In genomic region chr2:109222825-109223471, GRCh38 we compare ENCODE assay signal across 18 cellular contexts.
DNase-seq lines count a peak whose midpoint lies in the region; ATAC-seq and TF ChIP-seq lines count a peak whose summit lies in the region.
"Had no signal": no experiment of that assay in that cellular context is flagged by ENCODE, and none has a peak within 500 bp of the region (broad histone marks: within the 10 kb centered on the region; RNA-seq: fewer than 3 reads in every experiment).

No MANE protein-coding gene starts in this region.

- H3K27me3 Mint-ChIP-seq in GM23338 (ENCODE audit: insufficient read depth, low read depth, poor library complexity): peaks cover 5% of the 10 kb centered on the region
- H3K27me3 Mint-ChIP-seq in activated T-cell treated with anti-CD3 and anti-CD28 coated beads, Interleukin-2, amount 50 U/mL, for 24 hours: peaks cover 18% of the 10 kb centered on the region

- in situ Hi-C loops in astrocyte of the spinal cord (cut with HindIII; ENCODE audit: low sequenced_read_pairs): no loop called here

- H3K27me3 ChIP-seq in GM23338 (ENCODE audit: insufficient read depth) (no peaks in the 10 kb centered on the region), sigmoid colon (no peaks in the 10 kb centered on the region)
- H3K27me3 ChIP-seq: vagina had no signal

- H3F3A ChIP-seq in GM23338 (replicated peaks; ENCODE audit: low read depth): no peaks in the 10 kb centered on the region

- H3K79me2 ChIP-seq in GM23338 (replicated peaks; ENCODE audit: insufficient read depth): no peaks in the 10 kb centered on the region

- H3K9me3 ChIP-seq in sigmoid colon: no peaks in the 10 kb centered on the region
- H3K9me3 ChIP-seq: HAP-1, mucosa of descending colon, vagina had no signal

- H3K36me3 ChIP-seq in GM23338 (ENCODE audit: insufficient read depth) (no peaks in the 10 kb centered on the region), sigmoid colon (no peaks in the 10 kb centered on the region)
- H3K36me3 ChIP-seq: HAP-1, vagina had no signal

- 83 to 89% methylated on average over 16 of the region's 16 CpGs for WGBS in sigmoid colon, 2 donors

- H3K9me3 Mint-ChIP-seq in GM23338: no peaks in the 10 kb centered on the region
- H3K9me3 Mint-ChIP-seq in activated T-cell treated with anti-CD3 and anti-CD28 coated beads, Interleukin-2, amount 50 U/mL, for 24 hours: no peaks in the 10 kb centered on the region
- H3K9me3 Mint-ChIP-seq: activated naive CD8-positive, alpha-beta T cell treated with anti-CD3 and anti-CD28 coated beads, Interleukin-2, amount 10 ng/mL, durations not matched to agents 7 days and 5 days; activated T-cell treated with anti-CD3 and anti-CD28 coated beads, Interleukin-2, amount 50 U/mL, for 72 hours; dendritic cell treated with granulocyte-macrophage colony-stimulating factor and Interleukin-4, amounts not matched to agents 40 ng/mL and 50 ng/mL, for 4 days had no signal

- intact Hi-C loops in sigmoid colon (cut with DNase I): no loop called here

- H3K27ac Mint-ChIP-seq in GM23338: no peak overlapping the region
- no peak overlapping the region for H3K27ac Mint-ChIP-seq in activated T-cell treated with anti-CD3 and anti-CD28 coated beads, Interleukin-2, amount 50 U/mL, for 24 hours
- H3K27ac Mint-ChIP-seq: activated naive CD8-positive, alpha-beta T cell treated with anti-CD3 and anti-CD28 coated beads, Interleukin-2, amount 10 ng/mL, durations not matched to agents 7 days and 5 days; activated T-cell treated with anti-CD3 and anti-CD28 coated beads, Interleukin-2, amount 50 U/mL, for 72 hours; dendritic cell treated with granulocyte-macrophage colony-stimulating factor and Interleukin-4, amounts not matched to agents 40 ng/mL and 50 ng/mL, for 4 days had no signal

- TF ChIP-seq EP300 in sigmoid colon (IDR thresholded peaks at IDR 0.05): no peak

- peak overlapping the region; percentile 78; the same call in 1 of the 2 replicates for H2AFZ ChIP-seq in GM23338

- no peaks in the 10 kb centered on the region for H3K9me2 ChIP-seq in GM23338 (ENCODE audit: insufficient read depth)

- H3K36me3 Mint-ChIP-seq in GM23338 (ENCODE audit: low read depth): no peaks in the 10 kb centered on the region
- H3K36me3 Mint-ChIP-seq in activated T-cell treated with anti-CD3 and anti-CD28 coated beads, Interleukin-2, amount 50 U/mL, for 24 hours (ENCODE audit: low read depth): no peaks in the 10 kb centered on the region
- H3K36me3 Mint-ChIP-seq: activated naive CD8-positive, alpha-beta T cell treated with anti-CD3 and anti-CD28 coated beads, Interleukin-2, amount 10 ng/mL, durations not matched to agents 7 days and 5 days had no signal

- DNase-seq in GM23338 (ENCODE audit: low spot score) (peak; percentile 49), astrocyte of the spinal cord (ENCODE audit: low read depth, low spot score) (no peak), iPS-NIHi7 (ENCODE audit: extremely low spot score) (peak; percentile 68), sigmoid colon (no peak), NCI-H2171 (lab: John Stamatoyannopoulos, UW) (no peak)
- no peak for DNase-seq in activated T-cell treated with anti-CD3 and anti-CD28 coated beads, Interleukin-2, amount 50 U/mL, for 24 hours
- DNase-seq: activated naive CD8-positive, alpha-beta T cell treated with anti-CD3 and anti-CD28 coated beads, Interleukin-2, amount 10 ng/mL, durations not matched to agents 7 days and 5 days; activated T-cell treated with anti-CD3 and anti-CD28 coated beads, Interleukin-2, amount 50 U/mL, for 72 hours; COR-L47; foreskin melanocyte; KG1; mucosa of descending colon; RPMI8226 had no signal

- peaks cover 2% of the 10 kb centered on the region; the same call in 2 of the 3 replicates for H3K4me1 Mint-ChIP-seq in GM23338
- H3K4me1 Mint-ChIP-seq in activated T-cell treated with anti-CD3 and anti-CD28 coated beads, Interleukin-2, amount 50 U/mL, for 24 hours (ENCODE audit: low read depth): peaks cover 12% of the 10 kb centered on the region

- no peak overlapping the region for H3K4me3 ChIP-seq in GM23338
- H3K4me3 ChIP-seq in astrocyte of the spinal cord (ENCODE audit: low read depth, low read length): no peak overlapping the region
- no peak overlapping the region for H3K4me3 ChIP-seq in sigmoid colon
- H3K4me3 ChIP-seq: HAP-1, mucosa of descending colon, vagina had no signal

- no peak for TF ChIP-seq POLR2A in sigmoid colon (IDR thresholded peaks at IDR 0.05)

- TF ChIP-seq CTCF in 22Rv1 (IDR thresholded peaks at IDR 0.05) (0 out of 2 replicates have a peak, but pooled peaks have one; percentile 11), GM23338 (conservative IDR thresholded peaks at IDR 0.05; ENCODE audit: low read depth in 2 of 2) (peak; percentile 36 to 57), astrocyte of the spinal cord (IDR thresholded peaks at IDR 0.05; ENCODE audit: low read depth, low read length) (peak; percentile 18), sigmoid colon (IDR thresholded peaks at IDR 0.05) (no peak)

- ATAC-seq in GM23338 (peak; percentile 98), GM21529 (IDR thresholded peaks at IDR 0.05; ENCODE audit: unreplicated experiment) (no peak)
- ATAC-seq: activated T-cell treated with anti-CD3 and anti-CD28 coated beads, Interleukin-2, amount 50 U/mL, for 72 hours; mucosa of descending colon had no signal

- H4K20me1 ChIP-seq in GM23338 (replicated peaks; ENCODE audit: insufficient read depth): no peaks in the 10 kb centered on the region

- H3K4me1 ChIP-seq in GM23338 (ENCODE audit: insufficient read depth) (no peaks in the 10 kb centered on the region), sigmoid colon (peaks cover 0 to 9% (median 0%) of the 10 kb centered on the region in 4 donors)
- H3K4me1 ChIP-seq: HAP-1 had no signal

- no peak overlapping the region for H3K4me3 Mint-ChIP-seq in GM23338
- no peak overlapping the region for H3K4me3 Mint-ChIP-seq in activated T-cell treated with anti-CD3 and anti-CD28 coated beads, Interleukin-2, amount 50 U/mL, for 24 hours
- H3K4me3 Mint-ChIP-seq: activated naive CD8-positive, alpha-beta T cell treated with anti-CD3 and anti-CD28 coated beads, Interleukin-2, amount 10 ng/mL, durations not matched to agents 7 days and 5 days; activated T-cell treated with anti-CD3 and anti-CD28 coated beads, Interleukin-2, amount 50 U/mL, for 72 hours; dendritic cell treated with granulocyte-macrophage colony-stimulating factor and Interleukin-4, amounts not matched to agents 40 ng/mL and 50 ng/mL, for 4 days had no signal

- no peak overlapping the region for H3K4me2 ChIP-seq in GM23338

- no peak overlapping the region for H3K27ac ChIP-seq in 22Rv1
- H3K27ac ChIP-seq in GM23338 (ENCODE audit: low read depth): no peak overlapping the region
- H3K27ac ChIP-seq in sigmoid colon: no peak overlapping the region
- H3K27ac ChIP-seq: vagina had no signal

TF ChIP-seq in GM23338, 12 proteins besides CTCF, POLR2A, EP300 and RAD21 (continues in another document):
- no peak for TF ChIP-seq ZNF462 (CRISPR knock-in tag; IDR thresholded peaks at IDR 0.05)

Comparison
In these comparisons a context has a peak if more than half of its experiments do, and no peak if none do; other contexts are left out.
1. CTCF ChIP-seq: peak in 22Rv1 (single experiment), GM23338 (2 of 2) and astrocyte of the spinal cord (single experiment); none in sigmoid colon (0 of 4).
2. DNase-seq: peak in GM23338 (single experiment) and iPS-NIHi7 (single experiment); none in astrocyte of the spinal cord (single experiment), sigmoid colon (single experiment), NCI-H2171 (single experiment) and activated T-cell treated with anti-CD3 and anti-CD28 coated beads, Interleukin-2, amount 50 U/mL, for 24 hours (single experiment).